In genomic region chr6:12595161-12595792, GRCh38 we compare ENCODE assay signal across 11 cellular contexts.
DNase-seq lines count a peak whose midpoint lies in the region; ATAC-seq and TF ChIP-seq lines count a peak whose summit lies in the region.
"Had no signal": no experiment of that assay in that cellular context is flagged by ENCODE, and none has a peak within 500 bp of the region (broad histone marks: within the 10 kb centered on the region; RNA-seq: fewer than 3 reads in every experiment).

No MANE protein-coding gene starts in this region.

- DNase-seq in AG10803 (ENCODE audit: low read depth) (peak; percentile 82), choroid plexus epithelial cell (ENCODE audit: low read depth) (peak; percentile 85), T1000 (lab: John Stamatoyannopoulos, UW) (no peak), ACHN (no peak)
- no peak for DNase-seq in activated CD8-positive, alpha-beta memory T cell treated with anti-CD3 and anti-CD28 coated beads for 24 hours
- DNase-seq in activated CD4-positive, CD25-positive, alpha-beta regulatory T cell (lab: John Stamatoyannopoulos, UW): no peak
- DNase-seq: amniotic stem cell; CD8-positive, alpha-beta T cell; SJCRH30 had no signal

- ATAC-seq in GM19467 (IDR thresholded peaks at IDR 0.05; ENCODE audit: unreplicated experiment) (peak; percentile 50), HG03520 (IDR thresholded peaks at IDR 0.05; ENCODE audit: unreplicated experiment) (peak; percentile 49)
- ATAC-seq: CD8-positive, alpha-beta T cell had no signal

- TF ChIP-seq CTCF in AG10803 (conservative IDR thresholded peaks at IDR 0.05; ENCODE audit: low read length) (no peak), choroid plexus epithelial cell (conservative IDR thresholded peaks at IDR 0.05; ENCODE audit: low read depth, low read length) (no peak)

- H3K4me3 ChIP-seq in AG10803 (ENCODE audit: low read length): no peak overlapping the region
- no peak overlapping the region for H3K4me3 ChIP-seq in choroid plexus epithelial cell (ENCODE audit: low read depth, low read length)
- H3K4me3 ChIP-seq: SJCRH30 had no signal

- in situ Hi-C loops in ACHN (cut with HindIII; ENCODE audit: low pct_ligation_motif_present, low pct_unique_long_range_greater_than_20kb, low sequenced_read_pairs): no loop called here

Comparison
In these comparisons a context has a peak if more than half of its experiments do, and no peak if none do; other contexts are left out.
1. DNase-seq: peak in AG10803 (single experiment) and choroid plexus epithelial cell (single experiment); none in activated CD8-positive, alpha-beta memory T cell treated with anti-CD3 and anti-CD28 coated beads for 24 hours (single experiment), T1000 (single experiment), activated CD4-positive, CD25-positive, alpha-beta regulatory T cell (0 of 4) and ACHN (single experiment).